In the genomic region with DNA sequence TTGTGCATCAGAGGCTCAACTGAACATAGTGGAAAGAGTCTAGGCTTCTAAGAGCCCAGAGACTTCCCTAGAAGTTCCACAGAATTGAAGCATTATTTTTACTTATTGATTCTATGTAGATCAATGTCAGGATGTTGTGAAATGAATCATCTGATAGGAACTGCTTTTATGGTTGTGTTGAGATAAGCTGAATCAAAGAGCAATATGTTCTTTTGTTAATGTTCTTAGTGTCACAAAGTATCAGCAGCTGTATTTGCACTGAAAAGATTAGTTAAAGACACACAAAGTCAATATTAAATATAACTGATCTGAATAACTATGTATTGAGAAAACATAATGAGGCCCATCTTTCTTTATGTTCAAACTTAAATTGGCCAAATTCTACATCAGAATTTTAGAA, we compare ENCODE assay signal across 8 cellular contexts.
"Had no signal": no experiment of that assay in that cellular context is flagged by ENCODE, and none has a peak within 500 bp of the region (broad histone marks: within the 10 kb centered on the region; RNA-seq: fewer than 3 reads in every experiment).

No MANE protein-coding gene starts in this region.

- H3K27me3 Mint-ChIP-seq: IgD-negative memory B cell had no signal

- H3K4me1 Mint-ChIP-seq: IgD-negative memory B cell had no signal

- H3K4me1 ChIP-seq: HAP-1 had no signal

- H3K4me3 Mint-ChIP-seq: HFFc6, IgD-negative memory B cell had no signal

- FAIRE-seq: HepG2 had no signal

- ATAC-seq: HCT116, HepG2 had no signal

- H3K4me3 ChIP-seq: GM23248, HAP-1 had no signal

- H3K36me3 Mint-ChIP-seq: IgD-negative memory B cell had no signal

- DNase-seq: GM23248, GOT3, H7, HFFc6 had no signal

- H3K9me3 ChIP-seq: HAP-1 had no signal

- H3K36me3 ChIP-seq: HAP-1 had no signal

- H3K9me3 Mint-ChIP-seq: HFFc6, IgD-negative memory B cell had no signal

- H3K27ac Mint-ChIP-seq: HFFc6, IgD-negative memory B cell had no signal
